9 cellular contexts compared by ENCODE assay signal in genomic region chr4:147682755-147683154, GRCh38. TPM values are rescaled to one million over a fixed set of nuclear protein-coding genes. Genes with fewer than 3 reads are reported as not detected.
DNase-seq lines count a peak whose midpoint lies in the region; ATAC-seq, FAIRE-seq and TF ChIP-seq lines count a peak whose summit lies in the region.
"Had no signal": no experiment of that assay in that cellular context is flagged by ENCODE, and none has a peak within 500 bp of the region (broad histone marks: within the 10 kb centered on the region; RNA-seq: fewer than 3 reads in every experiment).

No MANE protein-coding gene starts in this region.

- H3K27me3 ChIP-seq in foreskin keratinocyte: no peaks in the 10 kb centered on the region

- H3K27ac ChIP-seq in foreskin keratinocyte (peak overlapping the region; percentile 60), skin epidermis (peak overlapping the region in 5 of 21 experiments; percentile 81 to 89 (median 87))

- ATAC-seq in foreskin keratinocyte: no peak
- ATAC-seq in GM21360 (IDR thresholded peaks at IDR 0.05; ENCODE audit: unreplicated experiment): no peak
- no peak for ATAC-seq in HG03460 (IDR thresholded peaks at IDR 0.05; ENCODE audit: unreplicated experiment)

- peak; percentile 54 for DNase-seq in NCI-H1105 treated with DMSO at 0.1 percent for 48 hours (lab: John Stamatoyannopoulos, UW)
- no peak for DNase-seq in NCI-H1105 (lab: John Stamatoyannopoulos, UW)
- DNase-seq in foreskin keratinocyte: no peak
- DNase-seq in frontal cortex (ENCODE audit: low spot score in 2 of 2): no peak

- H3K4me1 ChIP-seq in foreskin keratinocyte: peaks cover 8% of the 10 kb centered on the region

- H3K4me3 ChIP-seq in WI38 (ENCODE audit: low read depth, low read length) (peak overlapping the region; percentile 86), skin epidermis (peak overlapping the region in 5 of 7 experiments; percentile 64 to 86 (median 71))

- no peak for FAIRE-seq in frontal cortex (lab: Jason Lieb, UNC)
- FAIRE-seq: A204.1 had no signal

- no peak for TF ChIP-seq CTCF in WI38 (IDR thresholded peaks at IDR 0.05; ENCODE audit: low read depth, low read length)
- no peak for TF ChIP-seq CTCF in foreskin keratinocyte (conservative IDR thresholded peaks at IDR 0.05)

RNA-seq across cellular contexts. Expression of gene PRMT9, which starts 1.2 kb away (rescaled TPM):
- total RNA-seq in foreskin keratinocyte: 6.5 and 6.8 TPM in 2 replicates
- polyA plus RNA-seq in foreskin keratinocyte: 2.9 and 4.1 TPM in 2 replicates
- total RNA-seq in frontal cortex: 13.0 TPM

RNA-seq across cellular contexts. Expression of gene ARHGAP10, which starts 49.1 kb away (rescaled TPM):
- total RNA-seq in foreskin keratinocyte: 25.9 and 26.9 TPM in 2 replicates
- polyA plus RNA-seq in foreskin keratinocyte: 18.2 and 18.8 TPM in 2 replicates
- 2.9 TPM for total RNA-seq in frontal cortex
